ENCODE assay signal across 13 cellular contexts in the genomic region with DNA sequence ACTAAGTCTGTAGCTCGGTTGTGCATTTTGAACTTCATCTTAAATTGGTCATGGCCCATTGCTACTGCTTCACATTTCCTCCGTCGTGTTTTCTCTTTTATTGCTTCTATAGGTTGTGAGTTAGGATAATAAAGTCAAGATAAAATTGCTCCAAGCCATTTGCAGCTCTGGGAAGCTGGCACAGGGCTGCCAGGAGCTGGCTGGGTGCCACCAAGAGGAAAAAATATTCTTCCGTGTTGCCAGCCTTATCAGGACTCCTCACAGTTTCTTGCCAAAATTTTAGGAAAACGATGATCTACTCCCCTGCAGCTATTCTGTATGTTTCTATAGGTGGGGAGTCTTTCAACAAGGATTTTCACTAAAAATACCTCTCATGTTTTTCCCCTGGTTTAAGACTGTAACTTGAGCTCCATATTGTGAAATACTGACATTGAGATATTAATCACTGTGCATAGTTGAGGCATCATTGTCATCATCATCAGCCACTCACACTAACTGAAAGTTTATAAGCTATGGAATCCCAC. TPM values are rescaled to one million over a fixed set of nuclear protein-coding genes. Genes with fewer than 3 reads are reported as not detected.
A peak's percentile ranks its signal among the peaks of the same experiment; 100 is the strongest.
DNase-seq lines count a peak whose midpoint lies in the region; ATAC-seq, FAIRE-seq and TF ChIP-seq lines count a peak whose summit lies in the region.
"Had no signal": no experiment of that assay in that cellular context is flagged by ENCODE, and none has a peak within 500 bp of the region (broad histone marks: within the 10 kb centered on the region; RNA-seq: fewer than 3 reads in every experiment).

No MANE protein-coding gene starts in this region.

- no peak overlapping the region for H2BK15ac ChIP-seq in mesenchymal stem cell (ENCODE audit: low read depth, poor library complexity, severe bottlenecking)

- H3K4me3 ChIP-seq in AG10803 (ENCODE audit: low read length) = no peak overlapping the region
- H3K4me3 ChIP-seq in Karpas-422 (ENCODE audit: low read length) = no peak overlapping the region
- H3K4me3 ChIP-seq in astrocyte (ENCODE audit: insufficient read depth, low read depth, low read length) = no peak overlapping the region
- H3K4me3 ChIP-seq in mesenchymal stem cell (ENCODE audit: insufficient read depth in 1 of 2, low read depth in 1 of 2, low read length in 2 of 2) = no peak overlapping the region

- no peak overlapping the region for H2AFZ ChIP-seq in Karpas-422 (ENCODE audit: low read length)
- no peak overlapping the region for H2AFZ ChIP-seq in astrocyte (ENCODE audit: low read depth, low read length)
- H2AFZ ChIP-seq in mesenchymal stem cell (ENCODE audit: low read depth, low read length) = no peak overlapping the region

- no peak overlapping the region for H3K27ac Mint-ChIP-seq in astrocyte (ENCODE audit: unreplicated experiment)
- H3K27ac Mint-ChIP-seq in CD4-positive, alpha-beta T cell = no peak overlapping the region
- H3K27ac Mint-ChIP-seq: dendritic cell treated with granulocyte-macrophage colony-stimulating factor and Interleukin-4, amounts not matched to agents 40 ng/mL and 50 ng/mL, for 4 days had no signal

- CTCF ChIA-PET in CD4-positive, alpha-beta T cell (lab: Charles Lee) = no interaction called here

- no peak for FAIRE-seq in astrocyte (lab: Jason Lieb, UNC)
- FAIRE-seq: H1, TTC549 had no signal

- H3K4me2 ChIP-seq in Karpas-422 (ENCODE audit: low read depth, low read length, poor library complexity, severe bottlenecking) = no peak overlapping the region
- no peak overlapping the region for H3K4me2 ChIP-seq in astrocyte (ENCODE audit: low read length)
- no peak overlapping the region for H3K4me2 ChIP-seq in mesenchymal stem cell (ENCODE audit: low read length, poor library complexity, severe bottlenecking)

- TF ChIP-seq CTCF in AG10803 (conservative IDR thresholded peaks at IDR 0.05; ENCODE audit: low read length) = no peak
- TF ChIP-seq CTCF in astrocyte (IDR thresholded peaks at IDR 0.05; ENCODE audit: insufficient read depth, low read depth, low read length) = no peak
- no peak for TF ChIP-seq CTCF in CD4-positive, alpha-beta T cell (IDR thresholded peaks at IDR 0.05)

- no peaks in the 10 kb centered on the region for H3K9me3 Mint-ChIP-seq in astrocyte (ENCODE audit: unreplicated experiment)
- H3K9me3 Mint-ChIP-seq in CD4-positive, alpha-beta T cell = no peaks in the 10 kb centered on the region
- H3K9me3 Mint-ChIP-seq: dendritic cell treated with granulocyte-macrophage colony-stimulating factor and Interleukin-4, amounts not matched to agents 40 ng/mL and 50 ng/mL, for 4 days had no signal

- H3K18ac ChIP-seq in mesenchymal stem cell (ENCODE audit: low read depth in 1 of 2, low read length in 2 of 2) = no peak overlapping the region

- no peaks in the 10 kb centered on the region for H3K4me1 ChIP-seq in Karpas-422 (ENCODE audit: low read length)
- no peaks in the 10 kb centered on the region for H3K4me1 ChIP-seq in astrocyte (ENCODE audit: insufficient read depth, low read length)
- H3K4me1 ChIP-seq in mesenchymal stem cell (ENCODE audit: control insufficient read depth, insufficient read depth, low read depth, low read length) = no peaks in the 10 kb centered on the region

- no peak overlapping the region for H3K9ac ChIP-seq in Karpas-422 (ENCODE audit: low read length)
- no peak overlapping the region for H3K9ac ChIP-seq in astrocyte (ENCODE audit: low read length)
- no peak overlapping the region for H3K9ac ChIP-seq in mesenchymal stem cell (ENCODE audit: low read length)

- H3K79me1 ChIP-seq in mesenchymal stem cell (replicated peaks; ENCODE audit: low read length, poor library complexity, severe bottlenecking) = no peaks in the 10 kb centered on the region

- H3K27me3 Mint-ChIP-seq in astrocyte (ENCODE audit: low read depth, unreplicated experiment) = peaks cover 17% of the 10 kb centered on the region
- H3K27me3 Mint-ChIP-seq in CD4-positive, alpha-beta T cell = no peaks in the 10 kb centered on the region
- H3K27me3 Mint-ChIP-seq: dendritic cell treated with granulocyte-macrophage colony-stimulating factor and Interleukin-4, amounts not matched to agents 40 ng/mL and 50 ng/mL, for 4 days had no signal

- WGBS in mesenchymal stem cell = 93% methylated on average over 3 of the region's 5 CpGs

- intact Hi-C loops in CD4-positive, alpha-beta T cell (cut with DNase I, micrococcal nuclease) = no loop called here
- intact Hi-C loops in cardiac septum (cut with DNase I) = no loop called here

- no peaks in the 10 kb centered on the region for H3K79me2 ChIP-seq in Karpas-422 (ENCODE audit: low read length)
- H3K79me2 ChIP-seq in astrocyte (ENCODE audit: insufficient read depth, low read length) = no peaks in the 10 kb centered on the region

- H3K23ac ChIP-seq in mesenchymal stem cell (ENCODE audit: low read length in 2 of 2) = no peak overlapping the region

- no peak overlapping the region for H3K14ac ChIP-seq in mesenchymal stem cell (ENCODE audit: low read length in 2 of 2)

- H2AK5ac ChIP-seq in mesenchymal stem cell (ENCODE audit: low read length, severe bottlenecking) = no peak overlapping the region

- H3K9me3 ChIP-seq in Karpas-422 (ENCODE audit: low read length) (no peaks in the 10 kb centered on the region), astrocyte (ENCODE audit: insufficient read depth, low read depth, low read length) (no peaks in the 10 kb centered on the region), mesenchymal stem cell (ENCODE audit: control insufficient read depth, low read length) (no peaks in the 10 kb centered on the region)
- H3K9me3 ChIP-seq in CD4-positive, alpha-beta T cell (ENCODE audit: control insufficient read depth, low read length) = no peaks in the 10 kb centered on the region

- no peak for ATAC-seq in HG02623 (IDR thresholded peaks at IDR 0.05; ENCODE audit: unreplicated experiment)
- ATAC-seq in CD4-positive, alpha-beta T cell (ENCODE audit: poor library complexity) = no peak

- POLR2A ChIA-PET in CD4-positive, alpha-beta T cell (lab: Charles Lee) = no interaction called here

- H3K27ac ChIP-seq in Karpas-422 (ENCODE audit: low read length) (no peak overlapping the region), astrocyte (ENCODE audit: low read depth, low read length) (no peak overlapping the region), mesenchymal stem cell (ENCODE audit: low read length, poor library complexity, severe bottlenecking) (no peak overlapping the region)
- H3K27ac ChIP-seq in CD4-positive, alpha-beta T cell (ENCODE audit: low read depth, low read length) = no peak overlapping the region

- H3K4ac ChIP-seq in mesenchymal stem cell (ENCODE audit: low read depth in 1 of 2, low read length in 2 of 2) = no peak overlapping the region

- H4K20me1 ChIP-seq in Karpas-422 (ENCODE audit: insufficient read depth, low read depth, low read length) (no peaks in the 10 kb centered on the region), astrocyte (ENCODE audit: insufficient read depth, low read length) (no peaks in the 10 kb centered on the region)

- H3K27me3 ChIP-seq in Karpas-422 (ENCODE audit: low read length) (no peaks in the 10 kb centered on the region), astrocyte (ENCODE audit: insufficient read depth, low read length) (peaks cover 2% of the 10 kb centered on the region), mesenchymal stem cell (ENCODE audit: control insufficient read depth in 1 of 2, insufficient read depth in 1 of 2, low read length in 2 of 2) (peaks cover 0 to 4% of the 10 kb centered on the region in 2 experiments)
- no peaks in the 10 kb centered on the region for H3K27me3 ChIP-seq in CD4-positive, alpha-beta T cell (ENCODE audit: control insufficient read depth, insufficient read depth, low read length)

- no peak overlapping the region for H2BK5ac ChIP-seq in mesenchymal stem cell (ENCODE audit: low read depth, low read length, poor library complexity, severe bottlenecking)

- H3K4me3 Mint-ChIP-seq in astrocyte (ENCODE audit: unreplicated experiment) = no peak overlapping the region
- no peak overlapping the region for H3K4me3 Mint-ChIP-seq in CD4-positive, alpha-beta T cell
- H3K4me3 Mint-ChIP-seq: dendritic cell treated with granulocyte-macrophage colony-stimulating factor and Interleukin-4, amounts not matched to agents 40 ng/mL and 50 ng/mL, for 4 days had no signal

- no peaks in the 10 kb centered on the region for H3K36me3 Mint-ChIP-seq in astrocyte (ENCODE audit: low read depth, unreplicated experiment)
- no peaks in the 10 kb centered on the region for H3K36me3 Mint-ChIP-seq in CD4-positive, alpha-beta T cell (ENCODE audit: low read depth)

- no peak overlapping the region for H4K91ac ChIP-seq in mesenchymal stem cell (ENCODE audit: low read length)

- H2BK120ac ChIP-seq in mesenchymal stem cell (ENCODE audit: low read depth, low read length) = no peak overlapping the region

- H2BK12ac ChIP-seq in mesenchymal stem cell (ENCODE audit: low read length in 2 of 2) = no peak overlapping the region

- no peaks in the 10 kb centered on the region for H3K9me2 ChIP-seq in Karpas-422 (replicated peaks; ENCODE audit: insufficient read depth, low read length)

- DNase-seq in AG10803 (ENCODE audit: low read depth) (peak; percentile 46), Karpas-422 (peak; percentile 17), astrocyte (ENCODE audit: low read depth) (peak; percentile 56), mesenchymal stem cell (peak; percentile 39), cardiac septum (ENCODE audit: low spot score) (no peak), NCI-H526 (lab: John Stamatoyannopoulos, UW) (no peak)
- no peak for DNase-seq in CD4-positive, alpha-beta T cell
- DNase-seq: activated T-cell treated with anti-CD3 and anti-CD28 coated beads, Interleukin-2, amount 50 U/mL, for 48 hours; NCI-H524 treated with DMSO at 0.1 percent for 48 hours had no signal

- no peaks in the 10 kb centered on the region for H3K4me1 Mint-ChIP-seq in astrocyte (ENCODE audit: low read depth, unreplicated experiment)
- no peaks in the 10 kb centered on the region for H3K4me1 Mint-ChIP-seq in CD4-positive, alpha-beta T cell (ENCODE audit: low read depth)

- H3K36me3 ChIP-seq in Karpas-422 (ENCODE audit: insufficient read depth, low read length) = no peaks in the 10 kb centered on the region
- no peaks in the 10 kb centered on the region for H3K36me3 ChIP-seq in astrocyte (ENCODE audit: insufficient read depth, low read length)
- no peaks in the 10 kb centered on the region for H3K36me3 ChIP-seq in mesenchymal stem cell (ENCODE audit: control insufficient read depth in 1 of 2, insufficient read depth in 2 of 2, low read depth in 1 of 2, low read length in 2 of 2)

- H4K8ac ChIP-seq in mesenchymal stem cell (ENCODE audit: low read length) = no peak overlapping the region

RNA-seq across cellular contexts. Expression of a gene that starts 55.5 kb away (rescaled TPM):
- 33.2 and 106 TPM in 2 replicates for total RNA-seq in Karpas-422 (2014; rRNA removed; shearing (Covaris generic); ENCODE audit: low replicate concordance)
- total RNA-seq in astrocyte (30.2 and 32.0 TPM in 2 replicates), cardiac septum (29.4 TPM)
- polyA plus RNA-seq in mesenchymal stem cell (2013, experiment 1 of 2) = 43.4 TPM
- 38.9 TPM for polyA plus RNA-seq in mesenchymal stem cell (2013, experiment 2 of 2)
- total RNA-seq in CD4-positive, alpha-beta T cell = 10 to 100 TPM; 73.1 to 74.8 TPM

Comparison
In these comparisons a context has a peak if more than half of its experiments do, and no peak if none do; other contexts are left out.
1. DNase-seq: peak in AG10803 (single experiment), Karpas-422 (single experiment), astrocyte (single experiment) and mesenchymal stem cell (single experiment); none in CD4-positive, alpha-beta T cell (0 of 10), cardiac septum (single experiment) and NCI-H526 (0 of 2).